Comparison of ENCODE assay signal across 8 cellular contexts in genomic region chr1:155051777-155052398, GRCh38. TPM values are rescaled to one million over a fixed set of nuclear protein-coding genes. Genes with fewer than 3 reads are reported as not detected.
DNase-seq lines count a peak whose midpoint lies in the region; ATAC-seq and TF ChIP-seq lines count a peak whose summit lies in the region.

No MANE protein-coding gene starts in this region.

- peaks cover 12% of the 10 kb centered on the region for H3K36me3 Mint-ChIP-seq in activated CD4-positive, alpha-beta memory T cell treated with anti-CD3 and anti-CD28 coated beads, Interleukin-2, amount 10 ng/mL, durations not matched to agents 7 days and 5 days (ENCODE audit: low read depth)
- peaks cover 2% of the 10 kb centered on the region for H3K36me3 Mint-ChIP-seq in mesothelial cell of epicardium

- H3K27me3 ChIP-seq in endocrine pancreas (ENCODE audit: control insufficient read depth, insufficient read depth, low read length), result no peaks in the 10 kb centered on the region
- H3K27me3 ChIP-seq in subcutaneous abdominal adipose tissue (ENCODE audit: control insufficient read depth in 5 of 5, insufficient read depth in 4 of 5, low read length in 5 of 5), result no peaks in the 10 kb centered on the region

- H3K36me3 ChIP-seq in endocrine pancreas (ENCODE audit: control insufficient read depth, insufficient read depth, low read length) (no peaks in the 10 kb centered on the region), subcutaneous abdominal adipose tissue (ENCODE audit: control insufficient read depth in 5 of 5, insufficient read depth in 5 of 5, low read length in 5 of 5) (peaks cover 0 to 33% (median 26%) of the 10 kb centered on the region in 5 donors)

- DNase-seq in AG20443 (ENCODE audit: low spot score), result peak; percentile 64
- DNase-seq in NCI-H2227 treated with DMSO at 0.1 percent for 48 hours (lab: John Stamatoyannopoulos, UW), result peak; percentile 14
- peak; percentile 54 for DNase-seq in activated CD4-positive, alpha-beta memory T cell treated with anti-CD3 and anti-CD28 coated beads, Interleukin-2, amount 10 ng/mL, durations not matched to agents 7 days and 5 days
- DNase-seq in mesothelial cell of epicardium (ENCODE audit: low spot score in 2 of 2, unreplicated experiment in 2 of 2), result no peak

- no peak for TF ChIP-seq CTCF in mesothelial cell of epicardium (IDR thresholded peaks at IDR 0.05; ENCODE audit: unreplicated experiment)

- H3K9ac ChIP-seq in endocrine pancreas (ENCODE audit: control insufficient read depth, insufficient read depth, low read length) (peak overlapping the region; percentile 83), subcutaneous abdominal adipose tissue (ENCODE audit: low read length in 5 of 5) (peak overlapping the region; percentile 66 to 92 (median 82))

- peak overlapping the region; percentile 86 for H3K27ac ChIP-seq in subcutaneous abdominal adipose tissue (ENCODE audit: low read depth, low read length)

- H3K9me3 Mint-ChIP-seq in activated CD4-positive, alpha-beta memory T cell treated with anti-CD3 and anti-CD28 coated beads, Interleukin-2, amount 10 ng/mL, durations not matched to agents 7 days and 5 days, result no peaks in the 10 kb centered on the region
- H3K9me3 Mint-ChIP-seq in mesothelial cell of epicardium, result no peaks in the 10 kb centered on the region

- CTCF ChIA-PET in activated CD4-positive, alpha-beta memory T cell treated with anti-CD3 and anti-CD28 coated beads, Interleukin-2, amount 10 ng/mL, durations not matched to agents 7 days and 5 days (lab: Charles Lee), result interaction anchor here (0.9 to 6.4 kb wide), 10 partner anchors 10 to 121 kb away, joined by 3 to 65 read pairs (median 10); partner anchors contain the start of genes EFNA4, KRTCAP2 and PMVK

- peak; percentile 10 for ATAC-seq in GM19438 (IDR thresholded peaks at IDR 0.05; ENCODE audit: low read depth, unreplicated experiment)
- no peak for ATAC-seq in HG03439 (IDR thresholded peaks at IDR 0.05; ENCODE audit: unreplicated experiment)

- H3K4me3 Mint-ChIP-seq in activated CD4-positive, alpha-beta memory T cell treated with anti-CD3 and anti-CD28 coated beads, Interleukin-2, amount 10 ng/mL, durations not matched to agents 7 days and 5 days, result peak overlapping the region; percentile 84
- H3K4me3 Mint-ChIP-seq in mesothelial cell of epicardium, result peak overlapping the region; percentile 62

- peaks cover 30% of the 10 kb centered on the region for H3K4me1 Mint-ChIP-seq in activated CD4-positive, alpha-beta memory T cell treated with anti-CD3 and anti-CD28 coated beads, Interleukin-2, amount 10 ng/mL, durations not matched to agents 7 days and 5 days
- peaks cover 28% of the 10 kb centered on the region for H3K4me1 Mint-ChIP-seq in mesothelial cell of epicardium

- H3K4me1 ChIP-seq in endocrine pancreas (ENCODE audit: control insufficient read depth, insufficient read depth, low read length), result no peaks in the 10 kb centered on the region
- H3K4me1 ChIP-seq in subcutaneous abdominal adipose tissue (ENCODE audit: control insufficient read depth in 5 of 5, insufficient read depth in 5 of 5, low read length in 5 of 5), result peaks cover 13 to 46% (median 46%) of the 10 kb centered on the region in 5 donors

- H3K27ac Mint-ChIP-seq in activated CD4-positive, alpha-beta memory T cell treated with anti-CD3 and anti-CD28 coated beads, Interleukin-2, amount 10 ng/mL, durations not matched to agents 7 days and 5 days, result peak overlapping the region; percentile 68
- peak overlapping the region; percentile 21 for H3K27ac Mint-ChIP-seq in mesothelial cell of epicardium

- POLR2A ChIA-PET in activated CD4-positive, alpha-beta memory T cell treated with anti-CD3 and anti-CD28 coated beads, Interleukin-2, amount 10 ng/mL, durations not matched to agents 7 days and 5 days (lab: Charles Lee), result interaction anchor here (0.8 to 2.2 kb wide), 10 partner anchors 8 to 143 kb away, joined by 3 to 9 read pairs (median 4); partner anchors contain the start of genes FLAD1 and PMVK

- no peaks in the 10 kb centered on the region for H3K27me3 Mint-ChIP-seq in activated CD4-positive, alpha-beta memory T cell treated with anti-CD3 and anti-CD28 coated beads, Interleukin-2, amount 10 ng/mL, durations not matched to agents 7 days and 5 days
- peaks cover 13% of the 10 kb centered on the region for H3K27me3 Mint-ChIP-seq in mesothelial cell of epicardium (ENCODE audit: low read depth)

- H3K9me3 ChIP-seq in endocrine pancreas (ENCODE audit: control insufficient read depth, low read length), result no peaks in the 10 kb centered on the region
- no peaks in the 10 kb centered on the region for H3K9me3 ChIP-seq in subcutaneous abdominal adipose tissue (ENCODE audit: control insufficient read depth in 5 of 5, low read length in 5 of 5)

- H3K4me3 ChIP-seq in endocrine pancreas (ENCODE audit: control insufficient read depth, insufficient read depth, low read length), result no peak overlapping the region
- peak overlapping the region; percentile 66 to 87 (median 83) for H3K4me3 ChIP-seq in subcutaneous abdominal adipose tissue (ENCODE audit: low read depth in 1 of 5, low read length in 5 of 5)

RNA-seq across cellular contexts. Expression of gene ADAM15, which starts 0.8 kb away (rescaled TPM):
- total RNA-seq in activated CD4-positive, alpha-beta memory T cell treated with anti-CD3 and anti-CD28 coated beads, Interleukin-2, amount 10 ng/mL, durations not matched to agents 7 days and 5 days, result 10 to 100 TPM; 73.9 to 76.4 TPM
- 32.7 to 36.1 TPM (median 36.1 TPM) in 3 replicates for total RNA-seq in mesothelial cell of epicardium

RNA-seq across cellular contexts. Expression of gene EFNA4, which starts 11.7 kb away (rescaled TPM):
- total RNA-seq in activated CD4-positive, alpha-beta memory T cell treated with anti-CD3 and anti-CD28 coated beads, Interleukin-2, amount 10 ng/mL, durations not matched to agents 7 days and 5 days, result 1 to 10 TPM; 6.6 to 8.5 TPM
- total RNA-seq in mesothelial cell of epicardium, result 30.8 to 31.2 TPM (median 30.9 TPM) in 3 replicates

RNA-seq across cellular contexts. Expression of gene DCST1, which starts 18.3 kb away (rescaled TPM):
- not detected for total RNA-seq in activated CD4-positive, alpha-beta memory T cell treated with anti-CD3 and anti-CD28 coated beads, Interleukin-2, amount 10 ng/mL, durations not matched to agents 7 days and 5 days
- total RNA-seq in mesothelial cell of epicardium, result 0.58 TPM in 1 of 3 replicates, not detected in the others

RNA-seq across cellular contexts. Expression of gene DCST2, which starts 18.3 kb away (rescaled TPM):
- under 1 TPM; 0.18 to 0.40 TPM for total RNA-seq in activated CD4-positive, alpha-beta memory T cell treated with anti-CD3 and anti-CD28 coated beads, Interleukin-2, amount 10 ng/mL, durations not matched to agents 7 days and 5 days
- total RNA-seq in mesothelial cell of epicardium, result 1.8 to 2.9 TPM (median 1.9 TPM) in 3 replicates

RNA-seq across cellular contexts. Expression of gene EFNA3, which starts 26.7 kb away (rescaled TPM):
- total RNA-seq in activated CD4-positive, alpha-beta memory T cell treated with anti-CD3 and anti-CD28 coated beads, Interleukin-2, amount 10 ng/mL, durations not matched to agents 7 days and 5 days, result 1 to 10 TPM; 3.9 to 4.9 TPM
- 14.6 to 17.8 TPM (median 15.4 TPM) in 3 replicates for total RNA-seq in mesothelial cell of epicardium

Comparison
In these comparisons a context has a peak if more than half of its experiments do, and no peak if none do; other contexts are left out.
1. DNase-seq: peak in AG20443 (single experiment), NCI-H2227 treated with DMSO at 0.1 percent for 48 hours (single experiment) and activated CD4-positive, alpha-beta memory T cell treated with anti-CD3 and anti-CD28 coated beads, Interleukin-2, amount 10 ng/mL, durations not matched to agents 7 days and 5 days (single experiment); none in mesothelial cell of epicardium (0 of 2).